Comparison of ENCODE assay signal across 12 cellular contexts in genomic region chr17:17819111-17819510, GRCh38. TPM values are rescaled to one million over a fixed set of nuclear protein-coding genes. Genes with fewer than 3 reads are reported as not detected.
DNase-seq lines count a peak whose midpoint lies in the region; ATAC-seq, FAIRE-seq and TF ChIP-seq lines count a peak whose summit lies in the region.
"Had no signal": no experiment of that assay in that cellular context is flagged by ENCODE, and none has a peak within 500 bp of the region (broad histone marks: within the 10 kb centered on the region; RNA-seq: fewer than 3 reads in every experiment).

No MANE protein-coding gene starts in this region.

- H3K4me3 Mint-ChIP-seq in astrocyte (ENCODE audit: unreplicated experiment) (no peak overlapping the region), neural crest cell (peak overlapping the region; percentile 73)

- 100% methylated on average over 12 of the region's 12 CpGs for WGBS in hepatocyte (ENCODE audit: low lambda C conversion rate, missing lambda C conversion rate)

- H3K36me3 ChIP-seq in BLaER1 (peaks cover 87% of the 10 kb centered on the region), HEK293 (ENCODE audit: control insufficient read depth in 2 of 2, insufficient read depth in 1 of 2, low read length in 2 of 2) (peaks cover 3 to 48% of the 10 kb centered on the region in 2 experiments; a peak in 1 of 3 replicates), astrocyte (ENCODE audit: insufficient read depth, low read length) (peaks cover 14% of the 10 kb centered on the region), hepatocyte (replicated peaks; ENCODE audit: insufficient read depth, low read depth) (no peaks in the 10 kb centered on the region)

- no peak for TF ChIP-seq CTCF in HEK293 (tag by site-specific recombination; IDR thresholded peaks at IDR 0.05)
- TF ChIP-seq CTCF in astrocyte (IDR thresholded peaks at IDR 0.05; ENCODE audit: insufficient read depth, low read depth, low read length) = no peak
- TF ChIP-seq CTCF in neural crest cell (conservative IDR thresholded peaks at IDR 0.05) = no peak
- TF ChIP-seq CTCF in hepatocyte (IDR thresholded peaks at IDR 0.05; ENCODE audit: poor library complexity) = no peak

- no peaks in the 10 kb centered on the region for H3K27me3 Mint-ChIP-seq in astrocyte (ENCODE audit: low read depth, unreplicated experiment)
- H3K27me3 Mint-ChIP-seq in neural crest cell (ENCODE audit: low read depth) = peaks cover 11% of the 10 kb centered on the region
- H3K27me3 Mint-ChIP-seq: progenitor cell of endocrine pancreas had no signal

- FAIRE-seq in astrocyte (lab: Jason Lieb, UNC) = no peak
- FAIRE-seq: endometrium, urothelium cell line had no signal

- CTCF ChIA-PET in HEK293 (lab: Yijun Ruan, JAX) = interaction anchor here (0.6 to 2.0 kb wide), 4 partner anchors 19 to 41 kb away, joined by 3 to 9 read pairs (median 4); no protein-coding TSS in a partner anchor

- H3K9me3 ChIP-seq in BLaER1 = no peaks in the 10 kb centered on the region
- no peaks in the 10 kb centered on the region for H3K9me3 ChIP-seq in HEK293 (ENCODE audit: control insufficient read depth, insufficient read depth, low read depth, low read length)
- no peaks in the 10 kb centered on the region for H3K9me3 ChIP-seq in astrocyte (ENCODE audit: insufficient read depth, low read depth, low read length)
- H3K9me3 ChIP-seq in hepatocyte (ENCODE audit: low read depth) = no peaks in the 10 kb centered on the region

- peaks cover 91% of the 10 kb centered on the region for H3K4me1 ChIP-seq in BLaER1
- peaks cover 25% of the 10 kb centered on the region for H3K4me1 ChIP-seq in HEK293 (ENCODE audit: control insufficient read depth, insufficient read depth, low read length)
- H3K4me1 ChIP-seq in astrocyte (ENCODE audit: insufficient read depth, low read length) = peaks cover 39% of the 10 kb centered on the region
- peaks cover 42% of the 10 kb centered on the region for H3K4me1 ChIP-seq in hepatocyte (ENCODE audit: insufficient read depth)

- DNase-seq in astrocyte (ENCODE audit: low read depth) (no peak), neural crest cell (ENCODE audit: low read depth, low spot score) (no peak), DMS79 (lab: John Stamatoyannopoulos, UW) (no peak), hepatocyte (ENCODE audit: low spot score) (no peak), AG08395 (ENCODE audit: low spot score) (no peak)

- POLR2A ChIA-PET in HEK293 (lab: Yijun Ruan, JAX) = interaction anchor here (2.2 to 11.4 kb wide), 2 partner anchors 19 to 22 kb away, joined by 8 to 181 read pairs; partner anchors contain the start of gene SREBF1

- no peaks in the 10 kb centered on the region for H3K9me2 ChIP-seq in hepatocyte (replicated peaks; ENCODE audit: insufficient read depth)

- H3K4me2 ChIP-seq in BLaER1 (peak overlapping the region; percentile 100; the same call in 1 of the 2 replicates), astrocyte (ENCODE audit: low read length) (peak overlapping the region; percentile 54), hepatocyte (no peak overlapping the region)

- H2AFZ ChIP-seq in astrocyte (ENCODE audit: low read depth, low read length) (no peak overlapping the region), hepatocyte (no peak overlapping the region)

- peaks cover 23% of the 10 kb centered on the region for H3K4me1 Mint-ChIP-seq in astrocyte (ENCODE audit: low read depth, unreplicated experiment)
- H3K4me1 Mint-ChIP-seq in neural crest cell = peaks cover 49% of the 10 kb centered on the region

- H3K9me3 Mint-ChIP-seq in astrocyte (ENCODE audit: unreplicated experiment) (peaks cover 2% of the 10 kb centered on the region), neural crest cell (no peaks in the 10 kb centered on the region)

- H3K79me2 ChIP-seq in astrocyte (ENCODE audit: insufficient read depth, low read length) (peaks cover 36% of the 10 kb centered on the region), hepatocyte (peaks cover 42% of the 10 kb centered on the region)

- peak overlapping the region; percentile 15 for H3K27ac Mint-ChIP-seq in astrocyte (ENCODE audit: unreplicated experiment)
- H3K27ac Mint-ChIP-seq in neural crest cell (ENCODE audit: unreplicated experiment) = no peak overlapping the region

- no peak for ATAC-seq in HG02840 (IDR thresholded peaks at IDR 0.05; ENCODE audit: low FRiP score, unreplicated experiment)

- H3K27ac ChIP-seq in BLaER1 = peak overlapping the region; percentile 90; the same call in 1 of the 2 replicates
- peak overlapping the region; percentile 28 for H3K27ac ChIP-seq in HEK293 (ENCODE audit: extremely low read depth, low read depth, low read length)
- no peak overlapping the region for H3K27ac ChIP-seq in astrocyte (ENCODE audit: low read depth, low read length)
- H3K27ac ChIP-seq in hepatocyte = no peak overlapping the region

- H3K36me3 Mint-ChIP-seq in astrocyte (ENCODE audit: low read depth, unreplicated experiment) (peaks cover 7% of the 10 kb centered on the region), neural crest cell (ENCODE audit: low read depth) (peaks cover 9% of the 10 kb centered on the region)

- H4K20me1 ChIP-seq in BLaER1 (peaks cover 91% of the 10 kb centered on the region), astrocyte (ENCODE audit: insufficient read depth, low read length) (peaks cover 88% of the 10 kb centered on the region), hepatocyte (ENCODE audit: insufficient read depth, poor library complexity, severe bottlenecking) (peaks cover 40% of the 10 kb centered on the region)

- H3K27me3 ChIP-seq in BLaER1 = no peaks in the 10 kb centered on the region
- no peaks in the 10 kb centered on the region for H3K27me3 ChIP-seq in astrocyte (ENCODE audit: insufficient read depth, low read length)
- no peaks in the 10 kb centered on the region for H3K27me3 ChIP-seq in hepatocyte

- H3K9ac ChIP-seq in BLaER1 (peak overlapping the region; percentile 40; the same call in 1 of the 2 replicates), astrocyte (ENCODE audit: low read length) (no peak overlapping the region)

- H3K4me3 ChIP-seq in BLaER1 (no peak overlapping the region), HEK293 (ENCODE audit: low read depth, low read length) (no peak overlapping the region), astrocyte (ENCODE audit: insufficient read depth, low read depth, low read length) (no peak overlapping the region), hepatocyte (no peak overlapping the region)
- H3K4me3 ChIP-seq: GM12878 had no signal

TF ChIP-seq in HEK293, 187 proteins besides CTCF, POLR2A, EP300 and RAD21:
- TF ChIP-seq ZNF426 (tag by site-specific recombination; IDR thresholded peaks at IDR 0.05) (no peak), IKZF3 (tag by site-specific recombination; IDR thresholded peaks at IDR 0.05) (no peak), ZNF623 (tag by site-specific recombination; IDR thresholded peaks at IDR 0.05) (no peak), ZNF112 (tag by site-specific recombination; IDR thresholded peaks at IDR 0.05) (no peak), ZNF24 (tag by site-specific recombination; IDR thresholded peaks at IDR 0.05) (no peak)

RNA-seq across cellular contexts. Expression of gene SREBF1, which starts 17.7 kb away (rescaled TPM):
- 59.2 and 65.6 TPM in 2 replicates for total RNA-seq in astrocyte
- total RNA-seq in neural crest cell = 128 and 132 TPM in 2 replicates
- 47.0 and 57.1 TPM in 2 replicates for total RNA-seq in hepatocyte
- polyA plus RNA-seq in hepatocyte = 107 and 140 TPM in 2 replicates

Comparison
In these comparisons a context has a peak if more than half of its experiments do, and no peak if none do; other contexts are left out.
1. H3K27ac ChIP-seq: peak in BLaER1 (single experiment) and HEK293 (single experiment); none in astrocyte (single experiment) and hepatocyte (single experiment).